Comparison of ENCODE assay signal across 8 cellular contexts in the genomic region with DNA sequence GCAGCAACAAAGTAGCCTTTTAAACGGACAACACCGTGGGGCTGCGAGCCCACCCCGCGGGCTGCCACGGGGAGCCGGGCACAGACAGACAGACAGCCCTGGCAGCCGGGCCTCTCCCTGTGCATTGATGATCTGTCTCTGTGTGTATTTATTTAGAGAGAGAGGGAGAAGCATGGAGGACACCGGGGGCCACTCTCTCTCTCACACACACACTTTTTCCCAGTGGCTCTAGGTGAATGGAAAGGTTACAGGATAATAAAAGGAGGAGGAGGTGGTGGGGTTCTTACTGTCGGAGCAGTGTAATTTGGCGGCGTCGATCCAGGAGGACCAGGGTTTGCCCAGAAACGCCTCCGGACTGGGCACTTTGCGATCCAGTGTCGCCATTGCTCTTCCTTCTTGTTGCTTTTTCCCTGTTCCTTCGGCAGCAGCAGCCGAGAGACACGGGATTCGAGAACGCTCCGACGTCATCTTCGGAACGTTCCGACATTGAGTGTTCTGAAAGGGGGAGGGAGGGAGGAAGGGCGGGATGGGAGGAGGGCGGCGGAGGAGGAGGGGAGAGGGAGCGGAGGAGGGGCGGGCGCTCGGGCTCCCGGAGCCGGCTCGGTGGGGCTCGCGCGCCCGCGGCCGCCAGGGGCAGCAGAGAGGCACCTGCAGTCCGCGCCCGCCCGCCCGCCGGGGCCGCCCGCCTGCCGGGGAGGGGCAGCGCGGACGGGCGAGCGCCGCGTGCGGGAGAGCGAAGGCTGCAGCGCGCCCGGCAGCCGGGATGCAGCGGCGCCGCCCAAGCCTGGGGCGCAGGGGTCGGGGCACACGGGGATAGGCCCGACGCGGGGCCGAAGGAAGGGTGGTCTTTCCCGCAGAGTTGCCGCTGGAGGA. TPM values are rescaled to one million over a fixed set of nuclear protein-coding genes. Genes with fewer than 3 reads are reported as not detected.
DNase-seq lines count a peak whose midpoint lies in the region; ATAC-seq and TF ChIP-seq lines count a peak whose summit lies in the region.

A gene with protein sequence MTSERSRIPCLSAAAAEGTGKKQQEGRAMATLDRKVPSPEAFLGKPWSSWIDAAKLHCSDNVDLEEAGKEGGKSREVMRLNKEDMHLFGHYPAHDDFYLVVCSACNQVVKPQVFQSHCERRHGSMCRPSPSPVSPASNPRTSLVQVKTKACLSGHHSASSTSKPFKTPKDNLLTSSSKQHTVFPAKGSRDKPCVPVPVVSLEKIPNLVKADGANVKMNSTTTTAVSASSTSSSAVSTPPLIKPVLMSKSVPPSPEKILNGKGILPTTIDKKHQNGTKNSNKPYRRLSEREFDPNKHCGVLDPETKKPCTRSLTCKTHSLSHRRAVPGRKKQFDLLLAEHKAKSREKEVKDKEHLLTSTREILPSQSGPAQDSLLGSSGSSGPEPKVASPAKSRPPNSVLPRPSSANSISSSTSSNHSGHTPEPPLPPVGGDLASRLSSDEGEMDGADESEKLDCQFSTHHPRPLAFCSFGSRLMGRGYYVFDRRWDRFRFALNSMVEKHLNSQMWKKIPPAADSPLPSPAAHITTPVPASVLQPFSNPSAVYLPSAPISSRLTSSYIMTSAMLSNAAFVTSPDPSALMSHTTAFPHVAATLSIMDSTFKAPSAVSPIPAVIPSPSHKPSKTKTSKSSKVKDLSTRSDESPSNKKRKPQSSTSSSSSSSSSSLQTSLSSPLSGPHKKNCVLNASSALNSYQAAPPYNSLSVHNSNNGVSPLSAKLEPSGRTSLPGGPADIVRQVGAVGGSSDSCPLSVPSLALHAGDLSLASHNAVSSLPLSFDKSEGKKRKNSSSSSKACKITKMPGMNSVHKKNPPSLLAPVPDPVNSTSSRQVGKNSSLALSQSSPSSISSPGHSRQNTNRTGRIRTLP (minus strand): TSS at position 509 of the 873 bp plus-strand sequence. CDS start 41 bp downstream, at position 468.

- H3K36me3 Mint-ChIP-seq in type B pancreatic cell, result peaks cover 15% of the 10 kb centered on the region

- ATAC-seq in HG02759 (IDR thresholded peaks at IDR 0.05; ENCODE audit: unreplicated experiment), result peak; percentile 99

- peaks cover 43% of the 10 kb centered on the region for H3K4me1 ChIP-seq in left ventricle myocardium inferior

- H3K27me3 ChIP-seq in left ventricle myocardium inferior (ENCODE audit: low read depth), result no peaks in the 10 kb centered on the region

- peak; percentile 71 for TF ChIP-seq CTCF in left ventricle myocardium inferior (IDR thresholded peaks at IDR 0.05; ENCODE audit: borderline replicate concordance)
- TF ChIP-seq CTCF in type B pancreatic cell (conservative IDR thresholded peaks at IDR 0.05), result peak; percentile 73

- peaks cover 27% of the 10 kb centered on the region for H3K27me3 Mint-ChIP-seq in type B pancreatic cell

- peaks cover 7% of the 10 kb centered on the region for H3K36me3 ChIP-seq in left ventricle myocardium inferior

- peak within 1 kb of the TSS; percentile 90 for H3K4me3 ChIP-seq in left ventricle myocardium inferior

- peak within 1 kb of the TSS; percentile 80 for H3K27ac ChIP-seq in left ventricle myocardium inferior (replicated peaks)

- peak within 1 kb of the TSS; percentile 100 for H3K4me3 Mint-ChIP-seq in type B pancreatic cell

- intact Hi-C loops in T-helper 1 cell treated with Interleukin-12 subunit alpha and Interleukin-12 subunit beta and Interleukin-4 antibody, amounts not matched to agents 30 ng/mL and 1 ng/mL, for 36 hours (cut with micrococcal nuclease), result loop anchor here (1.0 to 5.0 kb wide), 15 partner anchors 27 to 784 kb away; a partner anchor contains a TSS
- intact Hi-C loops in left ventricle myocardium inferior (cut with micrococcal nuclease) (loop anchor here (10.0 kb wide), 1 partner anchor 112 kb away; no protein-coding TSS in a partner anchor), posterior vena cava (cut with DNase I) (loop anchor here in 1 of 2 donors (10.0 kb wide), 1 partner anchor 92 kb away; no protein-coding TSS in a partner anchor)

- peaks cover 34% of the 10 kb centered on the region for H3K4me1 Mint-ChIP-seq in type B pancreatic cell (ENCODE audit: unreplicated experiment)

- H3K9me3 ChIP-seq in left ventricle myocardium inferior (replicated peaks), result no peaks in the 10 kb centered on the region

- peak; percentile 93 for DNase-seq in GDM1 (lab: John Stamatoyannopoulos, UW)
- DNase-seq in NCI-H1694 treated with DMSO at 0.1 percent for 48 hours (lab: John Stamatoyannopoulos, UW), result peak; percentile 85
- peak; percentile 95 for DNase-seq in amniotic stem cell (lab: John Stamatoyannopoulos, UW)
- peak; percentile 94 for DNase-seq in left ventricle myocardium inferior
- DNase-seq in posterior vena cava (ENCODE audit: low spot score), result peak; percentile 97
- peak; percentile 96 for DNase-seq in type B pancreatic cell (ENCODE audit: extremely low spot score, unreplicated experiment)

- H3K27ac Mint-ChIP-seq in type B pancreatic cell, result peak within 1 kb of the TSS; percentile 99

- H3K9me3 Mint-ChIP-seq in type B pancreatic cell, result no peaks in the 10 kb centered on the region

RNA-seq across cellular contexts. Expression of the gene that starts here (rescaled TPM):
- total RNA-seq in T-helper 1 cell treated with Interleukin-12 subunit alpha and Interleukin-12 subunit beta and Interleukin-4 antibody, amounts not matched to agents 30 ng/mL and 1 ng/mL, for 36 hours, result 13.5 and 15.7 TPM in 2 replicates
- total RNA-seq in left ventricle myocardium inferior (6.2 TPM), posterior vena cava (1 to 10 TPM; 9.5 to 9.7 TPM), type B pancreatic cell (ENCODE audit: low replicate concordance) (15.8 and 16.0 TPM in 2 replicates)

Comparison
In these comparisons a context has a peak if more than half of its experiments do, and no peak if none do; other contexts are left out.
1. Peak in every context shown above with its lines: DNase-seq, ATAC-seq, H3K4me3 ChIP-seq and H3K27ac ChIP-seq.